Comparison of ENCODE assay signal across 8 cellular contexts in genomic region chr5:134738963-134739661, GRCh38. TPM values are rescaled to one million over a fixed set of nuclear protein-coding genes. Genes with fewer than 3 reads are reported as not detected.
DNase-seq lines count a peak whose midpoint lies in the region; ATAC-seq and TF ChIP-seq lines count a peak whose summit lies in the region.

No MANE protein-coding gene starts in this region.

- H3K4me3 Mint-ChIP-seq in T-cell = peak overlapping the region; percentile 90 to 95 (median 91)
- peak overlapping the region; percentile 90 to 99 for H3K4me3 Mint-ChIP-seq in stimulated activated naive B cell treated with anti-CD40 and anti-IgM and Interleukin-4, amounts not matched to agents 10 μg/mL and 1 μg/mL and 100 μg/mL, for 72 hours

- POLR2A ChIA-PET in T-cell (lab: Charles Lee) = interaction anchor here in 1 of 2 donors (1.1 kb wide), 1 partner anchor 166 kb away, joined by 4 read pairs; the partner anchor contains the start of gene PCBD2

- H3K9me3 Mint-ChIP-seq in T-cell = no peaks in the 10 kb centered on the region
- H3K9me3 Mint-ChIP-seq in stimulated activated naive B cell treated with anti-CD40 and anti-IgM and Interleukin-4, amounts not matched to agents 10 μg/mL and 1 μg/mL and 100 μg/mL, for 72 hours = no peaks in the 10 kb centered on the region

- TF ChIP-seq CTCF in LNCaP clone FGC (IDR thresholded peaks at IDR 0.05; ENCODE audit: control insufficient read depth, extremely low read depth, insufficient read depth) = peak; percentile 44

- peak overlapping the region; percentile 83 to 96 for H3K27ac Mint-ChIP-seq in T-cell
- peak overlapping the region; percentile 98 for H3K27ac Mint-ChIP-seq in stimulated activated naive B cell treated with anti-CD40 and anti-IgM and Interleukin-4, amounts not matched to agents 10 μg/mL and 1 μg/mL and 100 μg/mL, for 72 hours

- peak overlapping the region; percentile 90 for H3K4me3 ChIP-seq in LNCaP clone FGC (ENCODE audit: low read depth, low read length)

- ATAC-seq in T-cell (replicated peaks in 1 of 4) = no peak
- ATAC-seq in stimulated activated naive B cell treated with anti-CD40 and anti-IgM and Interleukin-4, amounts not matched to agents 10 μg/mL and 1 μg/mL and 100 μg/mL, for 72 hours (replicated peaks) = peak; percentile 46 to 59
- ATAC-seq in HG03196 (IDR thresholded peaks at IDR 0.05; ENCODE audit: unreplicated experiment) = no peak

- DNase-seq in NCI-H2171 treated with DMSO at 0.1 percent for 48 hours (lab: John Stamatoyannopoulos, UW) (peak; percentile 48), NCI-H2171 (lab: John Stamatoyannopoulos, UW) (no peak), LNCaP clone FGC (ENCODE audit: low read depth) (peak; percentile 46), T-cell (peak in 12 of 34 experiments; percentile 3 to 28 (median 15)), cerebellum (ENCODE audit: low spot score) (peak; percentile 21), kidney tubule cell (ENCODE audit: low spot score) (peak; percentile 67)
- DNase-seq in stimulated activated naive B cell treated with anti-CD40 and anti-IgM and Interleukin-4, amounts not matched to agents 10 μg/mL and 1 μg/mL and 100 μg/mL, for 72 hours = peak; percentile 17

- CTCF ChIA-PET in T-cell (lab: Charles Lee) = interaction anchor here (0.5 to 1.4 kb wide), 15 partner anchors 17 to 1974 kb away, joined by 3 to 19 read pairs (median 5); partner anchors contain the start of genes C5orf24 (in 1 of the 2), DDX46 (in 1 of the 2) and PCBD2 (in 1 of the 2)

- H3K36me3 Mint-ChIP-seq in T-cell = no peaks in the 10 kb centered on the region
- peaks cover 2 to 4% of the 10 kb centered on the region in 2 donors for H3K36me3 Mint-ChIP-seq in stimulated activated naive B cell treated with anti-CD40 and anti-IgM and Interleukin-4, amounts not matched to agents 10 μg/mL and 1 μg/mL and 100 μg/mL, for 72 hours

- peaks cover 25 to 37% (median 29%) of the 10 kb centered on the region in 3 donors for H3K4me1 Mint-ChIP-seq in T-cell
- peaks cover 17 to 19% of the 10 kb centered on the region in 2 donors for H3K4me1 Mint-ChIP-seq in stimulated activated naive B cell treated with anti-CD40 and anti-IgM and Interleukin-4, amounts not matched to agents 10 μg/mL and 1 μg/mL and 100 μg/mL, for 72 hours

- H3K27me3 Mint-ChIP-seq in T-cell = no peaks in the 10 kb centered on the region
- no peaks in the 10 kb centered on the region for H3K27me3 Mint-ChIP-seq in stimulated activated naive B cell treated with anti-CD40 and anti-IgM and Interleukin-4, amounts not matched to agents 10 μg/mL and 1 μg/mL and 100 μg/mL, for 72 hours

RNA-seq across cellular contexts. Expression of gene CAMLG, which starts 0.8 kb away (rescaled TPM):
- total RNA-seq in T-cell (10 to 100 TPM; 26.7 to 34.6 (median 32.5) TPM), cerebellum (38.0 TPM)

RNA-seq across cellular contexts. Expression of gene DDX46, which starts 19.5 kb away (rescaled TPM):
- total RNA-seq in T-cell = 10 to 100 TPM; 53.9 to 69.5 (median 65.7) TPM
- total RNA-seq in cerebellum = 42.8 TPM

Comparison
In these comparisons a context has a peak if more than half of its experiments do, and no peak if none do; other contexts are left out.
1. ATAC-seq: peak in stimulated activated naive B cell treated with anti-CD40 and anti-IgM and Interleukin-4, amounts not matched to agents 10 μg/mL and 1 μg/mL and 100 μg/mL, for 72 hours (2 of 2); none in T-cell (0 of 4) and HG03196 (single experiment).